In genomic region chr19:17404621-17405249, GRCh38 we compare ENCODE assay signal across 9 cellular contexts. TPM values are rescaled to one million over a fixed set of nuclear protein-coding genes. Genes with fewer than 3 reads are reported as not detected.
DNase-seq lines count a peak whose midpoint lies in the region; ATAC-seq and TF ChIP-seq lines count a peak whose summit lies in the region.
"Had no signal": no experiment of that assay in that cellular context is flagged by ENCODE, and none has a peak within 500 bp of the region (broad histone marks: within the 10 kb centered on the region; RNA-seq: fewer than 3 reads in every experiment).

No MANE protein-coding gene starts in this region.

- H3K4me1 ChIP-seq in right cardiac atrium (ENCODE audit: control insufficient read depth, insufficient read depth, low read length) = no peaks in the 10 kb centered on the region
- peaks cover 19% of the 10 kb centered on the region for H3K4me1 ChIP-seq in suprapubic skin

- intact Hi-C loops in right cardiac atrium (cut with DNase I) = no loop called here

- H3K4me3 Mint-ChIP-seq in activated CD4-positive, alpha-beta T cell treated with anti-CD3 and anti-CD28 coated beads, Interleukin-2, amount 10 ng/mL, durations not matched to agents 7 days and 5 days = peak overlapping the region; percentile 96

- H3K27me3 ChIP-seq in right cardiac atrium (ENCODE audit: control insufficient read depth, insufficient read depth) = no peaks in the 10 kb centered on the region
- H3K27me3 ChIP-seq in suprapubic skin = no peaks in the 10 kb centered on the region

- peaks cover 37% of the 10 kb centered on the region for H3K36me3 Mint-ChIP-seq in activated CD4-positive, alpha-beta T cell treated with anti-CD3 and anti-CD28 coated beads, Interleukin-2, amount 10 ng/mL, durations not matched to agents 7 days and 5 days (ENCODE audit: low read depth)

- no peak for TF ChIP-seq POLR2A in suprapubic skin (IDR thresholded peaks at IDR 0.05)

- no peak for TF ChIP-seq EP300 in suprapubic skin (IDR thresholded peaks at IDR 0.05)

- peak overlapping the region; percentile 95 for H3K27ac Mint-ChIP-seq in activated CD4-positive, alpha-beta T cell treated with anti-CD3 and anti-CD28 coated beads, Interleukin-2, amount 10 ng/mL, durations not matched to agents 7 days and 5 days

- CTCF ChIA-PET in activated CD4-positive, alpha-beta T cell treated with anti-CD3 and anti-CD28 coated beads, Interleukin-2, amount 10 ng/mL, durations not matched to agents 7 days and 5 days (lab: Charles Lee) = interaction anchor here (0.7 to 1.4 kb wide), 5 partner anchors 8 to 455 kb away, joined by 3 read pairs; partner anchors contain the start of genes CCDC194, MRPL34 and RPL18A

- H3K27ac ChIP-seq in right cardiac atrium (ENCODE audit: low read length) = peak overlapping the region; percentile 80
- H3K27ac ChIP-seq in suprapubic skin = no peak overlapping the region

- H3K4me3 ChIP-seq in right cardiac atrium (ENCODE audit: low read length) (peak overlapping the region; percentile 38), suprapubic skin (peak overlapping the region; percentile 42)

- 61% methylated on average over 7 of the region's 7 CpGs for WGBS in right cardiac atrium
- 75% methylated on average over 5 of the region's 7 CpGs for WGBS in suprapubic skin

- H3K9me3 ChIP-seq in right cardiac atrium (ENCODE audit: control insufficient read depth, low read length) (no peaks in the 10 kb centered on the region), suprapubic skin (no peaks in the 10 kb centered on the region)

- TF ChIP-seq CTCF in suprapubic skin (IDR thresholded peaks at IDR 0.05) = no peak

- H3K36me3 ChIP-seq in suprapubic skin = no peaks in the 10 kb centered on the region

- H3K27me3 Mint-ChIP-seq in activated CD4-positive, alpha-beta T cell treated with anti-CD3 and anti-CD28 coated beads, Interleukin-2, amount 10 ng/mL, durations not matched to agents 7 days and 5 days = no peaks in the 10 kb centered on the region

- no peaks in the 10 kb centered on the region for H3K9me3 Mint-ChIP-seq in activated CD4-positive, alpha-beta T cell treated with anti-CD3 and anti-CD28 coated beads, Interleukin-2, amount 10 ng/mL, durations not matched to agents 7 days and 5 days

- peaks cover 40% of the 10 kb centered on the region for H3K4me1 Mint-ChIP-seq in activated CD4-positive, alpha-beta T cell treated with anti-CD3 and anti-CD28 coated beads, Interleukin-2, amount 10 ng/mL, durations not matched to agents 7 days and 5 days

- no peak for DNase-seq in activated CD4-positive, alpha-beta T cell treated with anti-CD3 and anti-CD28 coated beads, Interleukin-2, amount 10 ng/mL, durations not matched to agents 7 days and 5 days
- DNase-seq in activated CD4-positive, alpha-beta T cell treated with anti-CD3 and anti-CD28 coated beads for 4 hours = no peak
- DNase-seq in OCI-M1 (lab: John Stamatoyannopoulos, UW) (peak; percentile 43), right cardiac atrium (no peak), suprapubic skin (ENCODE audit: low spot score in 2 of 2) (no peak)
- DNase-seq in effector CD8-positive, alpha-beta T cell (lab: John Stamatoyannopoulos, UW) = no peak

- POLR2A ChIA-PET in activated CD4-positive, alpha-beta T cell treated with anti-CD3 and anti-CD28 coated beads, Interleukin-2, amount 10 ng/mL, durations not matched to agents 7 days and 5 days (lab: Charles Lee) = interaction anchor here (2.7 kb wide), 1 partner anchor 15 kb away, joined by 14 read pairs; the partner anchor contains the start of gene MVB12A

- ATAC-seq in right cardiac atrium (no peak), GM18867 (IDR thresholded peaks at IDR 0.05; ENCODE audit: unreplicated experiment) (no peak), HG03565 (IDR thresholded peaks at IDR 0.05; ENCODE audit: unreplicated experiment) (no peak)

RNA-seq across cellular contexts. Expression of gene BST2, which starts 0.7 kb away (rescaled TPM):
- total RNA-seq in activated CD4-positive, alpha-beta T cell treated with anti-CD3 and anti-CD28 coated beads, Interleukin-2, amount 10 ng/mL, durations not matched to agents 7 days and 5 days = 100 to 1,000 TPM; 192 to 198 TPM
- total RNA-seq in right cardiac atrium = 10 to 100 TPM; 32.3 to 56.3 (median 39.6) TPM
- 45.1 TPM for polyA plus RNA-seq in right cardiac atrium
- 10 to 100 TPM in 2 of 4 donors, 1 to 10 TPM in 2; 6.6 to 19.7 (median 10.5) TPM for total RNA-seq in suprapubic skin
- total RNA-seq: HT1080 had no signal

RNA-seq across cellular contexts. Expression of gene CCDC194, which starts 10.7 kb away (rescaled TPM):
- 1 to 10 TPM; 3.7 to 4.2 TPM for total RNA-seq in activated CD4-positive, alpha-beta T cell treated with anti-CD3 and anti-CD28 coated beads, Interleukin-2, amount 10 ng/mL, durations not matched to agents 7 days and 5 days
- total RNA-seq in right cardiac atrium = under 1 TPM in 1 of 4 donors, not detected in 3; 0.43 TPM
- not detected for polyA plus RNA-seq in right cardiac atrium
- total RNA-seq in suprapubic skin = not detected
- total RNA-seq: HT1080 had no signal

RNA-seq across cellular contexts. Expression of gene MVB12A, which starts 15.1 kb away (rescaled TPM):
- 10 to 100 TPM; 33.5 to 44.5 TPM for total RNA-seq in activated CD4-positive, alpha-beta T cell treated with anti-CD3 and anti-CD28 coated beads, Interleukin-2, amount 10 ng/mL, durations not matched to agents 7 days and 5 days
- total RNA-seq in right cardiac atrium (10 to 100 TPM; 20.6 to 27.2 (median 23.4) TPM), suprapubic skin (10 to 100 TPM; 44.2 to 71.3 (median 60.5) TPM)
- polyA plus RNA-seq in right cardiac atrium = 30.5 TPM

RNA-seq across cellular contexts. Expression of gene PLVAP, which starts 27.6 kb away (rescaled TPM):
- total RNA-seq in activated CD4-positive, alpha-beta T cell treated with anti-CD3 and anti-CD28 coated beads, Interleukin-2, amount 10 ng/mL, durations not matched to agents 7 days and 5 days = not detected
- total RNA-seq in right cardiac atrium = 100 to 1,000 TPM; 105 to 113 (median 108) TPM
- 81.7 TPM for polyA plus RNA-seq in right cardiac atrium
- 10 to 100 TPM; 25.5 to 83.1 (median 26.6) TPM for total RNA-seq in suprapubic skin
- total RNA-seq: HT1080 had no signal

RNA-seq across cellular contexts. Expression of gene TMEM221, which starts 43.7 kb away (rescaled TPM):
- not detected for total RNA-seq in activated CD4-positive, alpha-beta T cell treated with anti-CD3 and anti-CD28 coated beads, Interleukin-2, amount 10 ng/mL, durations not matched to agents 7 days and 5 days
- total RNA-seq in right cardiac atrium (under 1 TPM in 3 of 4 donors, not detected in 1; 0.22 to 0.42 (median 0.34) TPM), suprapubic skin (1 to 10 TPM in 1 of 4 donors, under 1 TPM in 2, not detected in 1; 0.39 to 1.2 (median 0.68) TPM)
- 0.43 TPM for polyA plus RNA-seq in right cardiac atrium
- total RNA-seq: HT1080 had no signal
